ENCODE assay signal across 22 cellular contexts in the genomic region with DNA sequence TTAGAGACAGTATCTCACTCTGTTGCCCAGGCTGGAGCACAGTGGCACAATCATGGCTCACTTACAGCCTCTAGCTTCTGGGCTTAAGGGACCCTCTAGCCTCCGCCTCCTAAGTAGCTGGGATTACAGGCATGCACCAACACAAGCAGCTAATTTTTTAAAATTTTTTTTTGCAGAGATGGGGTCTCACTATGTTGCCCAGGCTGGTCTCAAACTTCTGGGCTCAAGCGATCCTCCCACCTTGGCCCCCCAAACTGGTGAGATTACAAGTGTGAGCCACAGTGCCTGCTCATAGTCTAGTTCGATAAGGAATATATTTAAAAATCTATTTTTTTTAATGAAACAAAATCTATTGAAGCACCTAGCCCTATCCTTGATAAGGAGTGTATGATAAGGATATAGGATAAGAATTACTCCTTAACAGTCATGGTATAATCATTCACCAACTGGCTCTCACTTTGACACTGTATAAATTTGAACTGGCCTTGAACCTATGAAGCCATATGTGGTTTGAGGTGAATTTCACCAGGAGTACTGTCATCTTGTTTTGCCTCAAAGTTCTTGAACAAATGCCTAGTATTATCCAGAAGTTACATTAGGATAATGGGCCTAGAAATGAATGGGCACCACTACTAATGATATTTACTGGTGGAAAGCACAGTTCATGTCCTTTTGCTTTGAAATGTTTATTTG.
DNase-seq lines count a peak whose midpoint lies in the region; ATAC-seq, FAIRE-seq and TF ChIP-seq lines count a peak whose summit lies in the region.
"Had no signal": no experiment of that assay in that cellular context is flagged by ENCODE, and none has a peak within 500 bp of the region (broad histone marks: within the 10 kb centered on the region; RNA-seq: fewer than 3 reads in every experiment).

No MANE protein-coding gene starts in this region.

- no peaks in the 10 kb centered on the region for H3K79me2 ChIP-seq in astrocyte (ENCODE audit: insufficient read depth, low read length)

- peak overlapping the region; percentile 68 for H3K4me2 ChIP-seq in A549
- H3K4me2 ChIP-seq in astrocyte (ENCODE audit: low read length), result no peak overlapping the region

- TF ChIP-seq CTCF in A549 (IDR thresholded peaks at IDR 0.05) (no peak), astrocyte (IDR thresholded peaks at IDR 0.05; ENCODE audit: insufficient read depth, low read depth, low read length) (no peak), mesothelial cell of epicardium (IDR thresholded peaks at IDR 0.05; ENCODE audit: unreplicated experiment) (no peak)
- no peak for TF ChIP-seq CTCF in CD8-positive, alpha-beta T cell (IDR thresholded peaks at IDR 0.05)

- no peak overlapping the region for H2AFZ ChIP-seq in astrocyte (ENCODE audit: low read depth, low read length)

- no peak overlapping the region for H3K9ac ChIP-seq in astrocyte (ENCODE audit: low read length)

- H3K4me1 ChIP-seq in A549 (peaks cover 40% of the 10 kb centered on the region), astrocyte (ENCODE audit: insufficient read depth, low read length) (no peaks in the 10 kb centered on the region)
- no peaks in the 10 kb centered on the region for H3K4me1 ChIP-seq in CD8-positive, alpha-beta T cell (ENCODE audit: insufficient read depth, low read length)
- H3K4me1 ChIP-seq: Peyer's patch had no signal

- DNase-seq in A549 (ENCODE audit: low read depth in 1 of 2, low spot score in 1 of 2) (no peak), NCI-H226 (peak; percentile 57), astrocyte (ENCODE audit: low read depth) (peak; percentile 44), mesothelial cell of epicardium (ENCODE audit: low spot score in 2 of 2, unreplicated experiment in 2 of 2) (no peak)
- DNase-seq in CD8-positive, alpha-beta T cell, result no peak
- DNase-seq: DMS79; H7; KBM-7; NCI-H1436 treated with DMSO at 0.1 percent for 48 hours; NCI-H2029; NCI-H2227 treated with DMSO at 0.1 percent for 48 hours; NCI-H510A treated with DMSO at 0.1 percent for 48 hours; NCI-H774; NK-92 treated with Interleukin-12 subunit alpha and Interleukin-12 subunit beta, amount 100 ng/mL, for 24 hours; Peyer's patch had no signal

- H3K27me3 ChIP-seq in astrocyte (ENCODE audit: insufficient read depth, low read length), result no peaks in the 10 kb centered on the region
- no peaks in the 10 kb centered on the region for H3K27me3 ChIP-seq in CD8-positive, alpha-beta T cell (ENCODE audit: insufficient read depth, low read length)
- H3K27me3 ChIP-seq: Peyer's patch had no signal

- H3K36me3 ChIP-seq in astrocyte (ENCODE audit: insufficient read depth, low read length), result no peaks in the 10 kb centered on the region
- no peaks in the 10 kb centered on the region for H3K36me3 ChIP-seq in CD8-positive, alpha-beta T cell (ENCODE audit: insufficient read depth, low read length)
- H3K36me3 ChIP-seq: Peyer's patch had no signal

- no peaks in the 10 kb centered on the region for H3K9me3 Mint-ChIP-seq in astrocyte (ENCODE audit: unreplicated experiment)
- peaks cover 15% of the 10 kb centered on the region for H3K9me3 Mint-ChIP-seq in mesothelial cell of epicardium
- H3K9me3 Mint-ChIP-seq in stimulated activated memory B cell treated with anti-CD40 and anti-IgM and Interleukin-4, amounts not matched to agents 10 μg/mL and 1 μg/mL and 100 μg/mL, for 72 hours, result no peaks in the 10 kb centered on the region
- H3K9me3 Mint-ChIP-seq in CD8-positive, alpha-beta T cell, result no peaks in the 10 kb centered on the region
- H3K9me3 Mint-ChIP-seq: CD14-positive monocyte, HFFc6 had no signal

- no peak for TF ChIP-seq RAD21 in A549 (conservative IDR thresholded peaks at IDR 0.05 in 1 of 2, IDR thresholded peaks at IDR 0.05 in 1 of 2)

- H3K27ac Mint-ChIP-seq in astrocyte (ENCODE audit: unreplicated experiment) (no peak overlapping the region), mesothelial cell of epicardium (peak overlapping the region; percentile 93)
- no peak overlapping the region for H3K27ac Mint-ChIP-seq in stimulated activated memory B cell treated with anti-CD40 and anti-IgM and Interleukin-4, amounts not matched to agents 10 μg/mL and 1 μg/mL and 100 μg/mL, for 72 hours
- H3K27ac Mint-ChIP-seq in CD8-positive, alpha-beta T cell, result no peak overlapping the region
- H3K27ac Mint-ChIP-seq: B cell, CD14-positive monocyte had no signal

- no peak for TF ChIP-seq POLR2A in A549 (IDR thresholded peaks at IDR 0.05; ENCODE audit: low read length)

- intact Hi-C loops in CD8-positive, alpha-beta T cell (cut with DNase I, micrococcal nuclease), result no loop called here

- H3K36me3 Mint-ChIP-seq in astrocyte (ENCODE audit: low read depth, unreplicated experiment) (no peaks in the 10 kb centered on the region), mesothelial cell of epicardium (peaks cover 13% of the 10 kb centered on the region)
- no peaks in the 10 kb centered on the region for H3K36me3 Mint-ChIP-seq in stimulated activated memory B cell treated with anti-CD40 and anti-IgM and Interleukin-4, amounts not matched to agents 10 μg/mL and 1 μg/mL and 100 μg/mL, for 72 hours
- H3K36me3 Mint-ChIP-seq in CD8-positive, alpha-beta T cell, result peaks cover 4% of the 10 kb centered on the region
- H3K36me3 Mint-ChIP-seq: CD14-positive monocyte had no signal

- H4K20me1 ChIP-seq in astrocyte (ENCODE audit: insufficient read depth, low read length), result no peaks in the 10 kb centered on the region

- ATAC-seq in A549 (no peak), HG03469 (IDR thresholded peaks at IDR 0.05; ENCODE audit: unreplicated experiment) (no peak)
- no peak for ATAC-seq in stimulated activated memory B cell treated with anti-CD40 and anti-IgM and Interleukin-4, amounts not matched to agents 10 μg/mL and 1 μg/mL and 100 μg/mL, for 72 hours
- ATAC-seq in CD8-positive, alpha-beta T cell, result no peak

- peak; percentile 18 for FAIRE-seq in A549 (lab: Jason Lieb, UNC)
- no peak for FAIRE-seq in astrocyte (lab: Jason Lieb, UNC)
- FAIRE-seq: A204.1 had no signal

- CTCF ChIA-PET in A549 (lab: Yijun Ruan, JAX), result interaction anchor here (0.5 to 2.1 kb wide), 12 partner anchors 9 to 1145 kb away, joined by 3 to 12 read pairs (median 4); no protein-coding TSS in a partner anchor
- CTCF ChIA-PET in CD8-positive, alpha-beta T cell (lab: Charles Lee), result no interaction called here

- H3K9me3 ChIP-seq in A549 (no peaks in the 10 kb centered on the region; the same call in 2 of the 3 replicates), astrocyte (ENCODE audit: insufficient read depth, low read depth, low read length) (no peaks in the 10 kb centered on the region)
- no peaks in the 10 kb centered on the region for H3K9me3 ChIP-seq in CD8-positive, alpha-beta T cell (ENCODE audit: low read length)
- H3K9me3 ChIP-seq: Peyer's patch had no signal

- H3K27me3 Mint-ChIP-seq in astrocyte (ENCODE audit: low read depth, unreplicated experiment), result no peaks in the 10 kb centered on the region
- no peaks in the 10 kb centered on the region for H3K27me3 Mint-ChIP-seq in mesothelial cell of epicardium (ENCODE audit: low read depth)
- H3K27me3 Mint-ChIP-seq in stimulated activated memory B cell treated with anti-CD40 and anti-IgM and Interleukin-4, amounts not matched to agents 10 μg/mL and 1 μg/mL and 100 μg/mL, for 72 hours, result no peaks in the 10 kb centered on the region
- no peaks in the 10 kb centered on the region for H3K27me3 Mint-ChIP-seq in CD8-positive, alpha-beta T cell (ENCODE audit: low read depth)
- H3K27me3 Mint-ChIP-seq: B cell had no signal

- H3K27ac ChIP-seq in A549, result peak overlapping the region; percentile 62 to 66
- no peak overlapping the region for H3K27ac ChIP-seq in astrocyte (ENCODE audit: low read depth, low read length)
- no peak overlapping the region for H3K27ac ChIP-seq in CD8-positive, alpha-beta T cell (ENCODE audit: low read depth, low read length)
- H3K27ac ChIP-seq: HL-60, Peyer's patch had no signal

- H3K4me1 Mint-ChIP-seq in astrocyte (ENCODE audit: low read depth, unreplicated experiment), result peaks cover 7% of the 10 kb centered on the region
- H3K4me1 Mint-ChIP-seq in mesothelial cell of epicardium, result peaks cover 43% of the 10 kb centered on the region
- no peaks in the 10 kb centered on the region for H3K4me1 Mint-ChIP-seq in stimulated activated memory B cell treated with anti-CD40 and anti-IgM and Interleukin-4, amounts not matched to agents 10 μg/mL and 1 μg/mL and 100 μg/mL, for 72 hours
- H3K4me1 Mint-ChIP-seq in CD8-positive, alpha-beta T cell (ENCODE audit: low read depth), result no peaks in the 10 kb centered on the region
- H3K4me1 Mint-ChIP-seq: B cell, CD14-positive monocyte had no signal

- POLR2A ChIA-PET in A549 (lab: Yijun Ruan, JAX), result interaction anchor here (0.7 kb wide), 1 partner anchor 165 kb away, joined by 3 read pairs; no protein-coding TSS in a partner anchor
- POLR2A ChIA-PET in CD8-positive, alpha-beta T cell (lab: Charles Lee), result no interaction called here

- WGBS in A549 (ENCODE audit: missing lambda C conversion rate), result 94% methylated on average over 3 of the region's 3 CpGs

- H3K4me3 Mint-ChIP-seq in astrocyte (ENCODE audit: unreplicated experiment) (no peak overlapping the region), mesothelial cell of epicardium (no peak overlapping the region)
- H3K4me3 Mint-ChIP-seq in stimulated activated memory B cell treated with anti-CD40 and anti-IgM and Interleukin-4, amounts not matched to agents 10 μg/mL and 1 μg/mL and 100 μg/mL, for 72 hours, result no peak overlapping the region
- H3K4me3 Mint-ChIP-seq in CD8-positive, alpha-beta T cell, result no peak overlapping the region
- H3K4me3 Mint-ChIP-seq: B cell, CD14-positive monocyte, HFFc6 had no signal

- H3K4me3 ChIP-seq in A549 (no peak overlapping the region), astrocyte (ENCODE audit: insufficient read depth, low read depth, low read length) (no peak overlapping the region)
- H3K4me3 ChIP-seq in CD8-positive, alpha-beta T cell (ENCODE audit: low read depth, low read length), result no peak overlapping the region
- H3K4me3 ChIP-seq: Peyer's patch had no signal

- no peak for TF ChIP-seq EP300 in A549 (IDR thresholded peaks at IDR 0.05)

TF ChIP-seq in A549, 52 proteins besides CTCF, POLR2A, EP300 and RAD21 (continues in another document):
- TF ChIP-seq MYC (IDR thresholded peaks at IDR 0.05; ENCODE audit: borderline replicate concordance, low read length) (no peak), MAFK (IDR thresholded peaks at IDR 0.05; ENCODE audit: partially characterized antibody) (no peak), KDM5A (IDR thresholded peaks at IDR 0.05) (no peak), NPAS2 (CRISPR knock-in tag; IDR thresholded peaks at IDR 0.05; ENCODE audit: borderline replicate concordance) (no peak), BHLHE40 (IDR thresholded peaks at IDR 0.05; ENCODE audit: low read depth, low read length) (no peak), RCOR1 (IDR thresholded peaks at IDR 0.05; ENCODE audit: low read depth, low read length) (no peak), MAZ (IDR thresholded peaks at IDR 0.05; ENCODE audit: borderline replicate concordance, low read depth, low read length) (no peak), HDAC2 (IDR thresholded peaks at IDR 0.05) (no peak)

Comparison
In these comparisons a context has a peak if more than half of its experiments do, and no peak if none do; other contexts are left out.
1. DNase-seq: peak in NCI-H226 (single experiment) and astrocyte (single experiment); none in A549 (0 of 2), mesothelial cell of epicardium (0 of 2) and CD8-positive, alpha-beta T cell (0 of 7).
2. H3K27ac ChIP-seq: peak in A549 (2 of 2); none in astrocyte (single experiment) and CD8-positive, alpha-beta T cell (single experiment).